In genomic region chr12:109804820-109805761, GRCh38 we compare ENCODE assay signal across 1 cellular context.
TF ChIP-seq lines count a peak whose summit lies in the region.

No MANE protein-coding gene starts in this region.

TF ChIP-seq in GM12878, 131 proteins besides CTCF, POLR2A, EP300 and RAD21 (continued from another document):
- TF ChIP-seq, protein P1, sequence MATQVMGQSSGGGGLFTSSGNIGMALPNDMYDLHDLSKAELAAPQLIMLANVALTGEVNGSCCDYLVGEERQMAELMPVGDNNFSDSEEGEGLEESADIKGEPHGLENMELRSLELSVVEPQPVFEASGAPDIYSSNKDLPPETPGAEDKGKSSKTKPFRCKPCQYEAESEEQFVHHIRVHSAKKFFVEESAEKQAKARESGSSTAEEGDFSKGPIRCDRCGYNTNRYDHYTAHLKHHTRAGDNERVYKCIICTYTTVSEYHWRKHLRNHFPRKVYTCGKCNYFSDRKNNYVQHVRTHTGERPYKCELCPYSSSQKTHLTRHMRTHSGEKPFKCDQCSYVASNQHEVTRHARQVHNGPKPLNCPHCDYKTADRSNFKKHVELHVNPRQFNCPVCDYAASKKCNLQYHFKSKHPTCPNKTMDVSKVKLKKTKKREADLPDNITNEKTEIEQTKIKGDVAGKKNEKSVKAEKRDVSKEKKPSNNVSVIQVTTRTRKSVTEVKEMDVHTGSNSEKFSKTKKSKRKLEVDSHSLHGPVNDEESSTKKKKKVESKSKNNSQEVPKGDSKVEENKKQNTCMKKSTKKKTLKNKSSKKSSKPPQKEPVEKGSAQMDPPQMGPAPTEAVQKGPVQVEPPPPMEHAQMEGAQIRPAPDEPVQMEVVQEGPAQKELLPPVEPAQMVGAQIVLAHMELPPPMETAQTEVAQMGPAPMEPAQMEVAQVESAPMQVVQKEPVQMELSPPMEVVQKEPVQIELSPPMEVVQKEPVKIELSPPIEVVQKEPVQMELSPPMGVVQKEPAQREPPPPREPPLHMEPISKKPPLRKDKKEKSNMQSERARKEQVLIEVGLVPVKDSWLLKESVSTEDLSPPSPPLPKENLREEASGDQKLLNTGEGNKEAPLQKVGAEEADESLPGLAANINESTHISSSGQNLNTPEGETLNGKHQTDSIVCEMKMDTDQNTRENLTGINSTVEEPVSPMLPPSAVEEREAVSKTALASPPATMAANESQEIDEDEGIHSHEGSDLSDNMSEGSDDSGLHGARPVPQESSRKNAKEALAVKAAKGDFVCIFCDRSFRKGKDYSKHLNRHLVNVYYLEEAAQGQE (IDR thresholded peaks at IDR 0.05; ENCODE audit: low read depth, low read length): no peak
- TF ChIP-seq RB1 (IDR thresholded peaks at IDR 0.05; ENCODE audit: borderline replicate concordance): 0 out of 2 replicates have a peak, but pooled peaks have one; percentile 32
TF ChIP-seq in GM12878: peak in this region for 3.
